Comparison of ENCODE assay signal across 8 cellular contexts in genomic region chr13:48531416-48532145, GRCh38. TPM values are rescaled to one million over a fixed set of nuclear protein-coding genes. Genes with fewer than 3 reads are reported as not detected.
A peak's percentile ranks its signal among the peaks of the same experiment; 100 is the strongest.
DNase-seq lines count a peak whose midpoint lies in the region; ATAC-seq and TF ChIP-seq lines count a peak whose summit lies in the region.

No MANE protein-coding gene starts in this region.

- H4K20me1 ChIP-seq in SK-N-SH (ENCODE audit: insufficient read depth) = no peaks in the 10 kb centered on the region
- no peaks in the 10 kb centered on the region for H4K20me1 ChIP-seq in SU-DHL-6 (ENCODE audit: low read depth, low read length)

- TF ChIP-seq RAD21 in SK-N-SH (IDR thresholded peaks at IDR 0.05; ENCODE audit: low read length) = no peak

- TF ChIP-seq CTCF in SK-N-SH (IDR thresholded peaks at IDR 0.05) = no peak
- TF ChIP-seq CTCF in SU-DHL-6 (IDR thresholded peaks at IDR 0.05; ENCODE audit: insufficient read depth, low read length, poor library complexity, severe bottlenecking) = no peak
- no peak for TF ChIP-seq CTCF in endothelial cell (IDR thresholded peaks at IDR 0.05; ENCODE audit: unreplicated experiment)
- no peak for TF ChIP-seq CTCF in neural crest cell (conservative IDR thresholded peaks at IDR 0.05)

- no peak for TF ChIP-seq EP300 in SK-N-SH (IDR thresholded peaks at IDR 0.05; ENCODE audit: borderline replicate concordance in 1 of 2, low read depth in 1 of 2, low read length in 1 of 2)

- H3K27ac ChIP-seq in SK-N-SH (ENCODE audit: low read depth in 2 of 2, low read length in 1 of 2) (peak overlapping the region; percentile 77 to 95; a peak in 2 of 4 replicates), SU-DHL-6 (ENCODE audit: low read depth, low read length) (peak overlapping the region; percentile 83)

- H3K79me2 ChIP-seq in SK-N-SH (ENCODE audit: insufficient read depth) = no peaks in the 10 kb centered on the region
- peaks cover 35% of the 10 kb centered on the region for H3K79me2 ChIP-seq in SU-DHL-6 (ENCODE audit: insufficient read depth, low read length)

- H3K27me3 Mint-ChIP-seq in endothelial cell (ENCODE audit: unreplicated experiment) = peaks cover 5% of the 10 kb centered on the region
- no peaks in the 10 kb centered on the region for H3K27me3 Mint-ChIP-seq in neural crest cell (ENCODE audit: low read depth)

- peak overlapping the region; percentile 92 for H3K4me2 ChIP-seq in SK-N-SH
- peak overlapping the region; percentile 84 for H3K4me2 ChIP-seq in SU-DHL-6 (ENCODE audit: low read depth, low read length, poor library complexity, severe bottlenecking)

- H3K4me1 Mint-ChIP-seq in endothelial cell (ENCODE audit: unreplicated experiment) (peaks cover 33% of the 10 kb centered on the region), neural crest cell (peaks cover 31% of the 10 kb centered on the region)

- H3F3A ChIP-seq in SK-N-SH (replicated peaks; ENCODE audit: insufficient read depth) (peaks cover 3% of the 10 kb centered on the region), SU-DHL-6 (ENCODE audit: insufficient read depth) (peaks cover 44% of the 10 kb centered on the region)

- POLR2A ChIA-PET in SK-N-SH (lab: Yijun Ruan, JAX) = interaction anchor here (1.0 to 1.8 kb wide), 2 partner anchors 15 to 299 kb away, joined by 4 to 7 read pairs; partner anchors contain the start of gene ITM2B

- peaks cover 0 to 13% of the 10 kb centered on the region in 2 experiments; a peak in 2 of 4 replicates for H3K4me1 ChIP-seq in SK-N-SH (ENCODE audit: control insufficient read depth in 1 of 2, insufficient read depth in 2 of 2, low read depth in 1 of 2, low read length in 1 of 2)

- H3K9me3 ChIP-seq in SK-N-SH (no peaks in the 10 kb centered on the region), SU-DHL-6 (ENCODE audit: insufficient read depth, low read length) (no peaks in the 10 kb centered on the region)

- H3K9me3 Mint-ChIP-seq in endothelial cell (ENCODE audit: unreplicated experiment) = no peaks in the 10 kb centered on the region
- H3K9me3 Mint-ChIP-seq in neural crest cell = no peaks in the 10 kb centered on the region

- H3K9me2 ChIP-seq in SK-N-SH (no peaks in the 10 kb centered on the region; the same call in 1 of the 2 replicates), SU-DHL-6 (replicated peaks; ENCODE audit: insufficient read depth, low read length) (no peaks in the 10 kb centered on the region)

- H3K9ac ChIP-seq in SK-N-SH (peak overlapping the region; percentile 87; the same call in 1 of the 2 replicates), SU-DHL-6 (ENCODE audit: low read length) (peak overlapping the region; percentile 75)

- 72% methylated on average over 17 of the region's 17 CpGs for WGBS in SK-N-SH (ENCODE audit: low lambda C conversion rate)

- in situ Hi-C loops in KBM-7 (cut with MboI; ENCODE audit: low pct_unique_long_range_greater_than_20kb, low sequenced_read_pairs) = no loop called here

- H3K36me3 ChIP-seq in SK-N-SH (replicated peaks in 1 of 2; ENCODE audit: control insufficient read depth in 1 of 2, insufficient read depth in 2 of 2, low read length in 1 of 2) (peaks cover 0 to 3% of the 10 kb centered on the region in 2 experiments), SU-DHL-6 (ENCODE audit: low read length) (no peaks in the 10 kb centered on the region)

- H3K27me3 ChIP-seq in SK-N-SH (ENCODE audit: insufficient read depth) (no peaks in the 10 kb centered on the region), SU-DHL-6 (ENCODE audit: low read length) (no peaks in the 10 kb centered on the region)

- H3K4me3 ChIP-seq in SK-N-SH (ENCODE audit: low read depth in 2 of 2, low read length in 1 of 2) = peak overlapping the region; percentile 70 to 80; a peak in 3 of 4 replicates
- peak overlapping the region; percentile 57 for H3K4me3 ChIP-seq in SU-DHL-6 (ENCODE audit: insufficient read depth, low read length, poor library complexity, severe bottlenecking)

- peak overlapping the region; percentile 100 for H2AFZ ChIP-seq in SK-N-SH (ENCODE audit: low read depth)
- H2AFZ ChIP-seq in SU-DHL-6 (ENCODE audit: low read depth, low read length, severe bottlenecking) = peak overlapping the region; percentile 13

- DNase-seq in SK-N-SH = no peak
- DNase-seq in endothelial cell (ENCODE audit: low spot score) = no peak
- no peak for DNase-seq in neural crest cell (ENCODE audit: low read depth, low spot score)
- no peak for DNase-seq in KBM-7
- DNase-seq in ureter (ENCODE audit: low spot score) = no peak

- H3K36me3 Mint-ChIP-seq in endothelial cell (ENCODE audit: low read depth, unreplicated experiment) (peaks cover 7% of the 10 kb centered on the region), neural crest cell (ENCODE audit: low read depth) (no peaks in the 10 kb centered on the region)

- H3K27ac Mint-ChIP-seq in endothelial cell (ENCODE audit: unreplicated experiment) = peak overlapping the region; percentile 70
- H3K27ac Mint-ChIP-seq in neural crest cell (ENCODE audit: unreplicated experiment) = peak overlapping the region; percentile 1

- ATAC-seq in SK-N-SH treated with all-trans-retinoic acid at 6 μM for 48 hours (no peak), GM18868 (IDR thresholded peaks at IDR 0.05; ENCODE audit: unreplicated experiment) (no peak)

- H3K4me3 Mint-ChIP-seq in endothelial cell (ENCODE audit: unreplicated experiment) = peak overlapping the region; percentile 96
- H3K4me3 Mint-ChIP-seq in neural crest cell = peak overlapping the region; percentile 92

- CTCF ChIA-PET in SK-N-SH (lab: Yijun Ruan, JAX) = interaction anchor here (0.8 to 1.4 kb wide), 2 partner anchors 15 to 238 kb away, joined by 3 read pairs; no protein-coding TSS in a partner anchor

TF ChIP-seq in SK-N-SH, 30 proteins besides CTCF, POLR2A, EP300 and RAD21:
- TF ChIP-seq FOXJ3 (CRISPR knock-in tag; IDR thresholded peaks at IDR 0.05) (no peak), REST (IDR thresholded peaks at IDR 0.05; ENCODE audit: low read depth, low read length) (no peak), TEAD4 (IDR thresholded peaks at IDR 0.05; ENCODE audit: borderline replicate concordance, insufficient read depth) (no peak)
TF ChIP-seq in SK-N-SH: peak in this region for 0.

TF ChIP-seq in SK-N-SH treated with all-trans-retinoic acid at 6 μM for 48 hours, 23 proteins besides CTCF, POLR2A, EP300 and RAD21:
- TF ChIP-seq ISL1 (CRISPR knock-in tag; IDR thresholded peaks at IDR 0.05) = no peak
- TF ChIP-seq ZC3H10 (CRISPR knock-in tag; IDR thresholded peaks at IDR 0.05) = no peak
- TF ChIP-seq CSDC2 (CRISPR knock-in tag; IDR thresholded peaks at IDR 0.05) = no peak
- no peak for TF ChIP-seq PPARA (CRISPR knock-in tag; IDR thresholded peaks at IDR 0.05; ENCODE audit: borderline replicate concordance)
- no peak for TF ChIP-seq ZNF70 (CRISPR knock-in tag; IDR thresholded peaks at IDR 0.05)
- TF ChIP-seq ZNF565 (CRISPR knock-in tag; conservative IDR thresholded peaks at IDR 0.05; ENCODE audit: low read depth) = no peak
- TF ChIP-seq GLIS3 (CRISPR knock-in tag; IDR thresholded peaks at IDR 0.05) = no peak
- TF ChIP-seq BACH2 (CRISPR knock-in tag; IDR thresholded peaks at IDR 0.05; ENCODE audit: borderline replicate concordance) = no peak
- TF ChIP-seq, protein P1, sequence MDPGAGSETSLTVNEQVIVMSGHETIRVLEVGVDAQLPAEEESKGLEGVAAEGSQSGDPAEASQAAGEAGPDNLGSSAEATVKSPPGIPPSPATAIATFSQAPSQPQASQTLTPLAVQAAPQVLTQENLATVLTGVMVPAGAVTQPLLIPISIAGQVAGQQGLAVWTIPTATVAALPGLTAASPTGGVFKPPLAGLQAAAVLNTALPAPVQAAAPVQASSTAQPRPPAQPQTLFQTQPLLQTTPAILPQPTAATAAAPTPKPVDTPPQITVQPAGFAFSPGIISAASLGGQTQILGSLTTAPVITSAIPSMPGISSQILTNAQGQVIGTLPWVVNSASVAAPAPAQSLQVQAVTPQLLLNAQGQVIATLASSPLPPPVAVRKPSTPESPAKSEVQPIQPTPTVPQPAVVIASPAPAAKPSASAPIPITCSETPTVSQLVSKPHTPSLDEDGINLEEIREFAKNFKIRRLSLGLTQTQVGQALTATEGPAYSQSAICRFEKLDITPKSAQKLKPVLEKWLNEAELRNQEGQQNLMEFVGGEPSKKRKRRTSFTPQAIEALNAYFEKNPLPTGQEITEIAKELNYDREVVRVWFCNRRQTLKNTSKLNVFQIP (CRISPR knock-in tag; IDR thresholded peaks at IDR 0.05; ENCODE audit: borderline replicate concordance, low read depth) = no peak
- no peak for TF ChIP-seq ZFP3 (CRISPR knock-in tag; IDR thresholded peaks at IDR 0.05)
- TF ChIP-seq, protein P2, sequence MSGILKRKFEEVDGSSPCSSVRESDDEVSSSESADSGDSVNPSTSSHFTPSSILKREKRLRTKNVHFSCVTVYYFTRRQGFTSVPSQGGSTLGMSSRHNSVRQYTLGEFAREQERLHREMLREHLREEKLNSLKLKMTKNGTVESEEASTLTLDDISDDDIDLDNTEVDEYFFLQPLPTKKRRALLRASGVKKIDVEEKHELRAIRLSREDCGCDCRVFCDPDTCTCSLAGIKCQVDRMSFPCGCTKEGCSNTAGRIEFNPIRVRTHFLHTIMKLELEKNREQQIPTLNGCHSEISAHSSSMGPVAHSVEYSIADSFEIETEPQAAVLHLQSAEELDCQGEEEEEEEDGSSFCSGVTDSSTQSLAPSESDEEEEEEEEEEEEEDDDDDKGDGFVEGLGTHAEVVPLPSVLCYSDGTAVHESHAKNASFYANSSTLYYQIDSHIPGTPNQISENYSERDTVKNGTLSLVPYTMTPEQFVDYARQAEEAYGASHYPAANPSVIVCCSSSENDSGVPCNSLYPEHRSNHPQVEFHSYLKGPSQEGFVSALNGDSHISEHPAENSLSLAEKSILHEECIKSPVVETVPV (CRISPR knock-in tag; IDR thresholded peaks at IDR 0.05) = no peak
TF ChIP-seq in SK-N-SH treated with all-trans-retinoic acid at 6 μM for 48 hours: peak in this region for 0.

RNA-seq across cellular contexts. Expression of gene RCBTB2, which starts 1.3 kb away (rescaled TPM):
- polyA plus RNA-seq in SK-N-SH (2012; rRNA removed) = 2.8 and 4.3 TPM in 2 replicates
- polyA plus RNA-seq in SK-N-SH (2012; cell fraction: cytosol; rRNA removed) = 3.2 and 3.4 TPM in 2 replicates
- polyA plus RNA-seq in SK-N-SH (2012; cell fraction: nucleus; rRNA removed) = 2.4 and 4.7 TPM in 2 replicates
- total RNA-seq in endothelial cell (ENCODE audit: unreplicated experiment) = 71.0 TPM
- total RNA-seq in neural crest cell = 25.2 and 26.3 TPM in 2 replicates
- 11.5 TPM for total RNA-seq in ureter
